9 cellular contexts compared by ENCODE assay signal in genomic region chr3:53748512-53749271, GRCh38.
DNase-seq lines count a peak whose midpoint lies in the region; ATAC-seq and TF ChIP-seq lines count a peak whose summit lies in the region.
"Had no signal": no experiment of that assay in that cellular context is flagged by ENCODE, and none has a peak within 500 bp of the region (broad histone marks: within the 10 kb centered on the region; RNA-seq: fewer than 3 reads in every experiment).

No MANE protein-coding gene starts in this region.

- DNase-seq in left cardiac atrium: no peak
- DNase-seq in mucosa of gallbladder (ENCODE audit: low spot score): no peak
- DNase-seq in HCEC 1CT: no peak
- no peak for DNase-seq in NCI-H446 (lab: John Stamatoyannopoulos, UW)
- no peak for DNase-seq in NCI-H1105 (lab: John Stamatoyannopoulos, UW)
- DNase-seq: activated naive CD8-positive, alpha-beta T cell treated with anti-CD3 and anti-CD28 coated beads, Interleukin-2, amount 10 ng/mL, durations not matched to agents 7 days and 5 days had no signal

- H3K4me3 ChIP-seq in GM12875 (ENCODE audit: low read depth, low read length): peak overlapping the region; percentile 12

- ATAC-seq in GM21360 (IDR thresholded peaks at IDR 0.05; ENCODE audit: unreplicated experiment) (peak; percentile 78), HG03342 (IDR thresholded peaks at IDR 0.05; ENCODE audit: unreplicated experiment) (peak; percentile 87), left cardiac atrium (peak; percentile 50 to 52)

- no peak for TF ChIP-seq CTCF in GM12875 (IDR thresholded peaks at IDR 0.05; ENCODE audit: borderline replicate concordance, insufficient read depth, low read depth, low read length)

- intact Hi-C loops in left cardiac atrium (cut with DNase I): no loop called here
